Comparison of ENCODE assay signal across 32 cellular contexts in the genomic region with DNA sequence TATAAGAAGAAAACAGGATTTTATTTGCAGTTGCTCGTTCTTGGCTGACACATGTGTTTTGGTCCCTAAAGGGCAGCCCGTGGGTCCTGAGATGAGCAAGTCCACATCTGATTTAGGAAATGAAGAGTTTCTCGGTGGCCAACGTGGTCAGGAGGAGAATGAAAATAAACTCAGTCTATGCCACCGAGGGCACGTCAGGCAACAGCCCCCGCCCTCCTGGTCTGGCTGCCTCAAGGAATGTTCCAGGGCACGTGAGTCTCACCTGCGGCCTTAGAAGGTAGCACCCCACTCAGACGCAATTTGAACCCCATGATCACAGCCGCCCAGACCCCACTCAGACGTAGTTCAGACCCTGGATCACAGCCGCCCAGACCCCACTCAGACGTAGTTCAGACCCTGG.
"Had no signal": no experiment of that assay in that cellular context is flagged by ENCODE, and none has a peak within 500 bp of the region (broad histone marks: within the 10 kb centered on the region; RNA-seq: fewer than 3 reads in every experiment).

No MANE protein-coding gene starts in this region.

- H3K27me3 Mint-ChIP-seq: activated CD4-positive, alpha-beta memory T cell treated with anti-CD3 and anti-CD28 coated beads, Interleukin-2, amount 10 ng/mL, durations not matched to agents 7 days and 5 days; activated CD4-positive, alpha-beta T cell treated with anti-CD3 and anti-CD28 coated beads, Interleukin-2, amount 10 ng/mL, durations not matched to agents 7 days and 5 days; activated naive CD4-positive, alpha-beta T cell treated with anti-CD3 and anti-CD28 coated beads, Interleukin-2, amount 50 U/mL, for 24 hours; activated naive CD8-positive, alpha-beta T cell treated with anti-CD3 and anti-CD28 coated beads, Interleukin-2, amount 50 U/mL, for 24 hours; activated T-cell treated with anti-CD3 and anti-CD28 coated beads, Interleukin-2, amount 50 U/mL, for 24 hours; dendritic cell treated with granulocyte-macrophage colony-stimulating factor and Interleukin-4, amounts not matched to agents 40 ng/mL and 50 ng/mL, for 4 days; natural killer cell treated with Interleukin-12 subunit alpha and Interleukin-12 subunit beta and Interleukin-15 and Interleukin-18, amount 100 ng/mL, for 72 hours; progenitor cell of endocrine pancreas; T-helper 17 cell had no signal

- H3K27ac Mint-ChIP-seq: activated CD4-positive, alpha-beta memory T cell treated with anti-CD3 and anti-CD28 coated beads, Interleukin-2, amount 10 ng/mL, durations not matched to agents 7 days and 5 days; activated CD4-positive, alpha-beta T cell treated with anti-CD3 and anti-CD28 coated beads, Interleukin-2, amount 10 ng/mL, durations not matched to agents 7 days and 5 days; activated naive CD4-positive, alpha-beta T cell treated with anti-CD3 and anti-CD28 coated beads, Interleukin-2, amount 50 U/mL, for 24 hours; activated naive CD8-positive, alpha-beta T cell treated with anti-CD3 and anti-CD28 coated beads, Interleukin-2, amount 50 U/mL, for 24 hours; activated T-cell treated with anti-CD3 and anti-CD28 coated beads, Interleukin-2, amount 50 U/mL, for 24 hours; dendritic cell treated with granulocyte-macrophage colony-stimulating factor and Interleukin-4, amounts not matched to agents 40 ng/mL and 50 ng/mL, for 4 days; endodermal cell; natural killer cell treated with Interleukin-12 subunit alpha and Interleukin-12 subunit beta and Interleukin-15 and Interleukin-18, amount 100 ng/mL, for 72 hours; progenitor cell of endocrine pancreas; stimulated activated naive B cell treated with anti-CD40 and anti-IgM and Interleukin-4, amounts not matched to agents 10 μg/mL and 1 μg/mL and 100 μg/mL, for 72 hours; T-helper 17 cell had no signal

- H3K4me3 ChIP-seq: breast epithelium, heart left ventricle, left lung, lower lobe of right lung, mucosa of descending colon, smooth muscle cell, stomach, thyroid gland had no signal

- H3K4me1 Mint-ChIP-seq: activated CD4-positive, alpha-beta memory T cell treated with anti-CD3 and anti-CD28 coated beads, Interleukin-2, amount 10 ng/mL, durations not matched to agents 7 days and 5 days; activated CD4-positive, alpha-beta T cell treated with anti-CD3 and anti-CD28 coated beads, Interleukin-2, amount 10 ng/mL, durations not matched to agents 7 days and 5 days; activated naive CD4-positive, alpha-beta T cell treated with anti-CD3 and anti-CD28 coated beads, Interleukin-2, amount 50 U/mL, for 24 hours; activated naive CD8-positive, alpha-beta T cell treated with anti-CD3 and anti-CD28 coated beads, Interleukin-2, amount 50 U/mL, for 24 hours; central memory CD8-positive, alpha-beta T cell; endodermal cell; T-helper 17 cell had no signal

- H3K4me3 Mint-ChIP-seq: activated CD4-positive, alpha-beta memory T cell treated with anti-CD3 and anti-CD28 coated beads, Interleukin-2, amount 10 ng/mL, durations not matched to agents 7 days and 5 days; activated CD4-positive, alpha-beta T cell treated with anti-CD3 and anti-CD28 coated beads, Interleukin-2, amount 10 ng/mL, durations not matched to agents 7 days and 5 days; activated naive CD4-positive, alpha-beta T cell treated with anti-CD3 and anti-CD28 coated beads, Interleukin-2, amount 50 U/mL, for 24 hours; activated naive CD8-positive, alpha-beta T cell treated with anti-CD3 and anti-CD28 coated beads, Interleukin-2, amount 50 U/mL, for 24 hours; activated T-cell treated with anti-CD3 and anti-CD28 coated beads, Interleukin-2, amount 50 U/mL, for 24 hours; central memory CD8-positive, alpha-beta T cell; dendritic cell treated with granulocyte-macrophage colony-stimulating factor and Interleukin-4, amounts not matched to agents 40 ng/mL and 50 ng/mL, for 4 days; endodermal cell; natural killer cell treated with Interleukin-12 subunit alpha and Interleukin-12 subunit beta and Interleukin-15 and Interleukin-18, amount 100 ng/mL, for 72 hours; stimulated activated naive B cell treated with anti-CD40 and anti-IgM and Interleukin-4, amounts not matched to agents 10 μg/mL and 1 μg/mL and 100 μg/mL, for 72 hours; T-helper 17 cell had no signal

- H3K9me3 ChIP-seq: breast epithelium, heart left ventricle, left lung, lower lobe of right lung, mucosa of descending colon, stomach, thyroid gland had no signal

- H3K36me3 Mint-ChIP-seq: activated naive CD4-positive, alpha-beta T cell treated with anti-CD3 and anti-CD28 coated beads, Interleukin-2, amount 50 U/mL, for 24 hours; natural killer cell treated with Interleukin-12 subunit alpha and Interleukin-12 subunit beta and Interleukin-15 and Interleukin-18, amount 100 ng/mL, for 72 hours; stimulated activated naive B cell treated with anti-CD40 and anti-IgM and Interleukin-4, amounts not matched to agents 10 μg/mL and 1 μg/mL and 100 μg/mL, for 72 hours had no signal

- H3K36me3 ChIP-seq: breast epithelium, heart left ventricle, left lung, lower lobe of right lung, stomach, thyroid gland, WERI-Rb-1 had no signal

- H3K9me3 Mint-ChIP-seq: activated CD4-positive, alpha-beta memory T cell treated with anti-CD3 and anti-CD28 coated beads, Interleukin-2, amount 10 ng/mL, durations not matched to agents 7 days and 5 days; activated CD4-positive, alpha-beta T cell treated with anti-CD3 and anti-CD28 coated beads, Interleukin-2, amount 10 ng/mL, durations not matched to agents 7 days and 5 days; activated naive CD4-positive, alpha-beta T cell treated with anti-CD3 and anti-CD28 coated beads, Interleukin-2, amount 50 U/mL, for 24 hours; activated naive CD8-positive, alpha-beta T cell treated with anti-CD3 and anti-CD28 coated beads, Interleukin-2, amount 50 U/mL, for 24 hours; activated T-cell treated with anti-CD3 and anti-CD28 coated beads, Interleukin-2, amount 50 U/mL, for 24 hours; central memory CD8-positive, alpha-beta T cell; dendritic cell treated with granulocyte-macrophage colony-stimulating factor and Interleukin-4, amounts not matched to agents 40 ng/mL and 50 ng/mL, for 4 days; endodermal cell; natural killer cell treated with Interleukin-12 subunit alpha and Interleukin-12 subunit beta and Interleukin-15 and Interleukin-18, amount 100 ng/mL, for 72 hours had no signal

- H3K27ac ChIP-seq: breast epithelium, heart left ventricle, left lung, lower lobe of right lung, stomach, thyroid gland, WERI-Rb-1 had no signal

- H3K27me3 ChIP-seq: breast epithelium, heart left ventricle, left lung, thyroid gland had no signal

- H3K4me1 ChIP-seq: breast epithelium, heart left ventricle, left lung, lower lobe of right lung, stomach, thyroid gland had no signal

- ATAC-seq: activated naive CD8-positive, alpha-beta T cell treated with anti-CD3 and anti-CD28 coated beads, Interleukin-2, amount 50 U/mL, for 24 hours; esophagus mucosa; heart left ventricle; left lung; lower lobe of right lung; mucosa of descending colon; natural killer cell treated with Interleukin-12 subunit alpha and Interleukin-12 subunit beta and Interleukin-15 and Interleukin-18, amount 100 ng/mL, for 72 hours; T-helper 17 cell had no signal

- DNase-seq: activated CD4-positive, alpha-beta memory T cell treated with anti-CD3 and anti-CD28 coated beads, Interleukin-2, amount 10 ng/mL, durations not matched to agents 7 days and 5 days; activated CD4-positive, alpha-beta T cell treated with anti-CD3 and anti-CD28 coated beads for 1 hour; activated CD4-positive, alpha-beta T cell treated with anti-CD3 and anti-CD28 coated beads, Interleukin-2, amount 10 ng/mL, durations not matched to agents 7 days and 5 days; activated CD8-positive, alpha-beta memory T cell treated with anti-CD3 and anti-CD28 coated beads, Interleukin-2, amount 50 U/mL, for 48 hours; activated naive CD8-positive, alpha-beta T cell treated with anti-CD3 and anti-CD28 coated beads, Interleukin-2, amount 50 U/mL, for 24 hours; activated T-cell treated with anti-CD3 and anti-CD28 coated beads, Interleukin-2, amount 50 U/mL, for 24 hours; amygdala; endodermal cell; foreskin fibroblast; heart left ventricle; kidney glomerular epithelial cell; left lung; lower lobe of right lung; mesenchymal stem cell; mucosa of descending colon; stimulated activated CD4-positive, alpha-beta T cell treated with anti-CD3 and anti-CD28 coated beads, Interleukin-15, amount 100 ng/mL, for 24 hours; stimulated activated CD4-positive, alpha-beta T cell treated with anti-CD3 and anti-CD28 coated beads, Interleukin-2, amount 100 ng/mL, for 24 hours; stimulated activated naive B cell treated with anti-CD40 and anti-IgM and Interleukin-4, amounts not matched to agents 10 μg/mL and 1 μg/mL and 100 μg/mL, for 72 hours; stomach; SW 1271; T-helper 17 cell; T1000; thyroid gland; WERI-Rb-1 had no signal

- H3K4me2 ChIP-seq: smooth muscle cell had no signal
